ENCODE assay signal across 25 cellular contexts in genomic region chr16:64925166-64925565, GRCh38.
"Had no signal": no experiment of that assay in that cellular context is flagged by ENCODE, and none has a peak within 500 bp of the region (broad histone marks: within the 10 kb centered on the region; RNA-seq: fewer than 3 reads in every experiment).

No MANE protein-coding gene starts in this region.

- H3K27ac Mint-ChIP-seq: activated CD8-positive, alpha-beta T cell treated with anti-CD3 and anti-CD28 coated beads, Interleukin-2, amount 10 ng/mL, durations not matched to agents 7 days and 5 days; activated naive CD8-positive, alpha-beta T cell treated with anti-CD3 and anti-CD28 coated beads, Interleukin-2, amount 10 ng/mL, durations not matched to agents 7 days and 5 days; T-cell had no signal

- H3K4me1 Mint-ChIP-seq: activated naive CD8-positive, alpha-beta T cell treated with anti-CD3 and anti-CD28 coated beads, Interleukin-2, amount 10 ng/mL, durations not matched to agents 7 days and 5 days; T-cell had no signal

- H3K36me3 Mint-ChIP-seq: activated naive CD8-positive, alpha-beta T cell treated with anti-CD3 and anti-CD28 coated beads, Interleukin-2, amount 10 ng/mL, durations not matched to agents 7 days and 5 days; T-cell had no signal

- ATAC-seq: activated CD4-positive, CD25-positive, alpha-beta regulatory T cell treated with anti-CD3 and anti-CD28 coated beads, Interleukin-2, amount 50 U/mL, for 24 hours; activated CD8-positive, alpha-beta T cell treated with anti-CD3 and anti-CD28 coated beads, Interleukin-2, amount 10 ng/mL, durations not matched to agents 7 days and 5 days; body of pancreas; T-cell had no signal

- H3K4me3 ChIP-seq: ascending aorta, body of pancreas, PC-9, SK-N-MC had no signal

- DNase-seq: activated CD4-positive, alpha-beta T cell treated with anti-CD3 and anti-CD28 coated beads for 4 hours; activated CD4-positive, alpha-beta T cell treated with anti-CD3 and anti-CD28 coated beads, Interleukin-2, amount 50 U/mL, for 4 hours; activated CD8-positive, alpha-beta memory T cell treated with anti-CD3 and anti-CD28 coated beads, Interleukin-2, amount 50 U/mL, for 48 hours; activated CD8-positive, alpha-beta T cell treated with anti-CD3 and anti-CD28 coated beads, Interleukin-2, amount 10 ng/mL, durations not matched to agents 7 days and 5 days; activated naive CD4-positive, alpha-beta T cell treated with anti-CD3 and anti-CD28 coated beads, Interleukin-2, amount 50 U/mL, for 16 hours; activated naive CD8-positive, alpha-beta T cell treated with anti-CD3 and anti-CD28 coated beads, Interleukin-2, amount 10 ng/mL, durations not matched to agents 7 days and 5 days; activated T-cell treated with anti-CD3 and anti-CD28 coated beads, Interleukin-2, amount 50 U/mL, for 1 hour; IMR-90; Kasumi-1; KBM-7; NCI-H1048; NCI-H146; NCI-H187 treated with DMSO at 0.1 percent for 48 hours; NCI-H2081 treated with DMSO at 0.1 percent for 48 hours; NCI-H446; NCI-H524; PC-9; T-cell; T-helper 2 cell; T1000 had no signal

- H3K4me3 Mint-ChIP-seq: activated CD8-positive, alpha-beta T cell treated with anti-CD3 and anti-CD28 coated beads, Interleukin-2, amount 10 ng/mL, durations not matched to agents 7 days and 5 days; activated naive CD8-positive, alpha-beta T cell treated with anti-CD3 and anti-CD28 coated beads, Interleukin-2, amount 10 ng/mL, durations not matched to agents 7 days and 5 days; T-cell had no signal

- H3K27me3 Mint-ChIP-seq: activated naive CD8-positive, alpha-beta T cell treated with anti-CD3 and anti-CD28 coated beads, Interleukin-2, amount 10 ng/mL, durations not matched to agents 7 days and 5 days; T-cell had no signal

- FAIRE-seq: bronchial epithelial cell had no signal
